ENCODE assay signal across 1 cellular context in genomic region chr12:121712462-121713256, GRCh38.
TF ChIP-seq lines count a peak whose summit lies in the region.

Gene TMEM120B, plus strand, starts transcription at chr12:121712752. Its CDS starts 144 bp downstream, at chr12:121712896.

TF ChIP-seq in HepG2, 621 proteins besides CTCF, POLR2A, EP300 and RAD21 (continued from another document and continues in another):
- TF ChIP-seq ZFP82 (CRISPR knock-in tag; IDR thresholded peaks at IDR 0.05; ENCODE audit: borderline replicate concordance) (peak; percentile 90; the same call in 1 of the 2 replicates), ZNF280B (CRISPR knock-in tag; IDR thresholded peaks at IDR 0.05; ENCODE audit: borderline replicate concordance) (0 out of 2 replicates have a peak, but pooled peaks have one; percentile 15), NRL (CRISPR knock-in tag; IDR thresholded peaks at IDR 0.05; ENCODE audit: borderline replicate concordance) (0 out of 2 replicates have a peak, but pooled peaks have one; percentile 10), CENPT (CRISPR knock-in tag; IDR thresholded peaks at IDR 0.05; ENCODE audit: low read depth) (0 out of 2 replicates have a peak, but pooled peaks have one; percentile 21), MAZ (IDR thresholded peaks at IDR 0.05; ENCODE audit: borderline replicate concordance, low read depth, low read length) (0 out of 2 replicates have a peak, but pooled peaks have one; percentile 34), MAZ (CRISPR knock-in tag; IDR thresholded peaks at IDR 0.05; ENCODE audit: low read depth) (peak; percentile 80; the same call in 1 of the 2 replicates), BHLHE40 (IDR thresholded peaks at IDR 0.05; ENCODE audit: low read length) (0 out of 2 replicates have a peak, but pooled peaks have one; percentile 12), NFYC (CRISPR knock-in tag; IDR thresholded peaks at IDR 0.05) (no peak), ZNF512 (CRISPR knock-in tag; IDR thresholded peaks at IDR 0.05) (no peak), MXI1 (IDR thresholded peaks at IDR 0.05; ENCODE audit: borderline replicate concordance, low read depth, low read length) (peak; percentile 89; the same call in 2 of the 3 replicates), ZNF782 (CRISPR knock-in tag; IDR thresholded peaks at IDR 0.05; ENCODE audit: borderline replicate concordance) (no peak), GTF3A (CRISPR knock-in tag; conservative IDR thresholded peaks at IDR 0.05) (0 out of 2 replicates have a peak, but pooled peaks have one; percentile 43), ZNF768 (CRISPR knock-in tag; IDR thresholded peaks at IDR 0.05) (peak; percentile 47; the same call in 1 of the 2 replicates), TEAD3 (CRISPR knock-in tag; optimal IDR thresholded peaks at IDR 0.05; ENCODE audit: borderline replicate concordance) (no peak), SMARCE1 (IDR thresholded peaks at IDR 0.05; ENCODE audit: borderline replicate concordance) (no peak), ARID4A (CRISPR knock-in tag; IDR thresholded peaks at IDR 0.05; ENCODE audit: borderline replicate concordance) (peak; percentile 78), GPN1 (CRISPR knock-in tag; IDR thresholded peaks at IDR 0.05; ENCODE audit: borderline replicate concordance) (no peak), ZNF512B (CRISPR knock-in tag; IDR thresholded peaks at IDR 0.05; ENCODE audit: borderline replicate concordance) (no peak), ZNF142 (CRISPR knock-in tag; IDR thresholded peaks at IDR 0.05) (no peak), PATZ1 (CRISPR knock-in tag; IDR thresholded peaks at IDR 0.05) (peak; percentile 72), IRF2 (CRISPR knock-in tag; IDR thresholded peaks at IDR 0.05) (no peak), ZNF256 (CRISPR knock-in tag; conservative IDR thresholded peaks at IDR 0.05) (0 out of 2 replicates have a peak, but pooled peaks have one; percentile 9), NCOA1 (CRISPR knock-in tag; IDR thresholded peaks at IDR 0.05) (no peak), TMF1 (CRISPR knock-in tag; IDR thresholded peaks at IDR 0.05; ENCODE audit: low read depth) (peak; percentile 86; the same call in 1 of the 2 replicates)
- TF ChIP-seq, protein P1, sequence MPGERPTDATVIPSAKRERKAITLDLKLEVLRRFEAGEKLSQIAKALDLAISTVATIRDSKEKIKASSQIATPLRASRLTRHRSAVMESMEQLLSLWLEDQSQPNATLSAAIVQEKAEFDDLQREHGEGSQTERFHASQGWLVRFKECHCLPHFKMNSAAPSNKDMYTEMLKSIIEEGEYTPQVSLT (CRISPR knock-in tag; IDR thresholded peaks at IDR 0.05; ENCODE audit: borderline replicate concordance, low read depth): no peak
- TF ChIP-seq, protein P2, sequence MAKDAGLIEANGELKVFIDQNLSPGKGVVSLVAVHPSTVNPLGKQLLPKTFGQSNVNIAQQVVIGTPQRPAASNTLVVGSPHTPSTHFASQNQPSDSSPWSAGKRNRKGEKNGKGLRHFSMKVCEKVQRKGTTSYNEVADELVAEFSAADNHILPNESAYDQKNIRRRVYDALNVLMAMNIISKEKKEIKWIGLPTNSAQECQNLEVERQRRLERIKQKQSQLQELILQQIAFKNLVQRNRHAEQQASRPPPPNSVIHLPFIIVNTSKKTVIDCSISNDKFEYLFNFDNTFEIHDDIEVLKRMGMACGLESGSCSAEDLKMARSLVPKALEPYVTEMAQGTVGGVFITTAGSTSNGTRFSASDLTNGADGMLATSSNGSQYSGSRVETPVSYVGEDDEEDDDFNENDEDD (CRISPR knock-in tag; IDR thresholded peaks at IDR 0.05; ENCODE audit: borderline replicate concordance): peak; percentile 67; the same call in 1 of the 2 replicates
- TF ChIP-seq, protein P3, sequence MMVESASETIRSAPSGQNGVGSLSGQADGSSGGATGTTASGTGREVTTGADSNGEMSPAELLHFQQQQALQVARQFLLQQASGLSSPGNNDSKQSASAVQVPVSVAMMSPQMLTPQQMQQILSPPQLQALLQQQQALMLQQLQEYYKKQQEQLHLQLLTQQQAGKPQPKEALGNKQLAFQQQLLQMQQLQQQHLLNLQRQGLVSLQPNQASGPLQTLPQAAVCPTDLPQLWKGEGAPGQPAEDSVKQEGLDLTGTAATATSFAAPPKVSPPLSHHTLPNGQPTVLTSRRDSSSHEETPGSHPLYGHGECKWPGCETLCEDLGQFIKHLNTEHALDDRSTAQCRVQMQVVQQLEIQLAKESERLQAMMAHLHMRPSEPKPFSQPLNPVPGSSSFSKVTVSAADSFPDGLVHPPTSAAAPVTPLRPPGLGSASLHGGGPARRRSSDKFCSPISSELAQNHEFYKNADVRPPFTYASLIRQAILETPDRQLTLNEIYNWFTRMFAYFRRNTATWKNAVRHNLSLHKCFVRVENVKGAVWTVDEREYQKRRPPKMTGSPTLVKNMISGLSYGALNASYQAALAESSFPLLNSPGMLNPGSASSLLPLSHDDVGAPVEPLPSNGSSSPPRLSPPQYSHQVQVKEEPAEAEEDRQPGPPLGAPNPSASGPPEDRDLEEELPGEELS (CRISPR knock-in tag; IDR thresholded peaks at IDR 0.05): no peak
